In genomic region chr2:119290859-119291587, GRCh38 we compare ENCODE assay signal across 8 cellular contexts.
DNase-seq lines count a peak whose midpoint lies in the region; ATAC-seq, FAIRE-seq and TF ChIP-seq lines count a peak whose summit lies in the region.

No MANE protein-coding gene starts in this region.

- H3K9ac ChIP-seq in kidney (ENCODE audit: low read length in 2 of 2), result no peak overlapping the region

- peaks cover 17% of the 10 kb centered on the region for H3K4me1 Mint-ChIP-seq in brain

- ATAC-seq in GM19468 (IDR thresholded peaks at IDR 0.05; ENCODE audit: extremely low read depth, unreplicated experiment), result peak; percentile 58
- no peak for ATAC-seq in HG03460 (IDR thresholded peaks at IDR 0.05; ENCODE audit: unreplicated experiment)

- H3K4me3 Mint-ChIP-seq in brain, result peak overlapping the region in 4 of 5 experiments; percentile 3 to 56 (median 32)

- TF ChIP-seq CTCF in brain (conservative IDR thresholded peaks at IDR 0.05), result peak; percentile 93 to 96
- peak; percentile 56 for TF ChIP-seq CTCF in kidney (IDR thresholded peaks at IDR 0.05; ENCODE audit: borderline replicate concordance, extremely low read depth, insufficient read depth)

- H3K27ac ChIP-seq in kidney (ENCODE audit: low read depth in 2 of 2, low read length in 2 of 2), result no peak overlapping the region

- no peak overlapping the region for H3K4me3 ChIP-seq in kidney (ENCODE audit: low read length in 2 of 2)

- H3K9me3 Mint-ChIP-seq in brain, result no peaks in the 10 kb centered on the region

- H3K9me3 ChIP-seq in kidney (ENCODE audit: control insufficient read depth in 1 of 2, low read length in 2 of 2), result no peaks in the 10 kb centered on the region

- peak; percentile 25 to 40 for DNase-seq in AML-193 (lab: John Stamatoyannopoulos, UW)
- DNase-seq in NCI-H1048 (lab: John Stamatoyannopoulos, UW), result peak; percentile 5
- DNase-seq in T-helper 1 cell, result peak in 3 of 5 donors; percentile 33 to 61 (median 39)
- peak; percentile 92 for DNase-seq in kidney
- DNase-seq in stimulated activated CD4-positive, alpha-beta T cell treated with anti-CD3 and anti-CD28 coated beads, Interleukin-4, amount 100 ng/mL, for 4 hours, result peak; percentile 49 to 60

- H3K27me3 Mint-ChIP-seq in brain, result peaks cover 3% of the 10 kb centered on the region

- H3K27ac Mint-ChIP-seq in brain, result peak overlapping the region in 4 of 5 experiments; percentile 29 to 91 (median 62)

- no peaks in the 10 kb centered on the region for H3K36me3 Mint-ChIP-seq in brain

- FAIRE-seq in kidney (lab: Jason Lieb, UNC), result no peak

- H3K4me1 ChIP-seq in kidney (ENCODE audit: control insufficient read depth in 1 of 2, insufficient read depth in 1 of 2, low read depth in 1 of 2, low read length in 2 of 2), result no peaks in the 10 kb centered on the region

- no peaks in the 10 kb centered on the region for H3K36me3 ChIP-seq in kidney (ENCODE audit: control insufficient read depth in 1 of 2, insufficient read depth in 2 of 2, low read length in 2 of 2)

- intact Hi-C loops in kidney (cut with DNase I), result no loop called here

Comparison
In these comparisons a context has a peak if more than half of its experiments do, and no peak if none do; other contexts are left out.
1. DNase-seq: peak in every context shown above with its lines; median percentile 92 in kidney; 54 in stimulated activated CD4-positive, alpha-beta T cell treated with anti-CD3 and anti-CD28 coated beads, Interleukin-4, amount 100 ng/mL, for 4 hours; 39 in T-helper 1 cell; 32 in AML-193; 5 in NCI-H1048.